ENCODE assay signal across 18 cellular contexts in genomic region chr6:14639983-14640599, GRCh38.
DNase-seq lines count a peak whose midpoint lies in the region; ATAC-seq and TF ChIP-seq lines count a peak whose summit lies in the region.
"Had no signal": no experiment of that assay in that cellular context is flagged by ENCODE, and none has a peak within 500 bp of the region (broad histone marks: within the 10 kb centered on the region; RNA-seq: fewer than 3 reads in every experiment).

No MANE protein-coding gene starts in this region.

- DNase-seq in CD14-positive monocyte (ENCODE audit: low spot score) (no peak), activated B cell treated with CpG ODN at 0.5 μM for 24 hours (no peak), naive B cell (no peak), SJCRH30 (no peak)
- DNase-seq in activated CD4-positive, alpha-beta T cell treated with anti-CD3 and anti-CD28 coated beads for 48 hours, result no peak
- DNase-seq: aorta; foreskin keratinocyte; immature natural killer cell; mesenchymal stem cell; NCI-H1048; Peyer's patch; stimulated activated CD4-positive, alpha-beta T cell treated with anti-CD3 and anti-CD28 coated beads, Interleukin-4, amount 100 ng/mL, for 24 hours; stimulated activated CD8-positive, alpha-beta memory T cell treated with anti-CD3 and anti-CD28 coated beads, Interleukin-4, amount 100 ng/mL, for 48 hours; thyroid gland had no signal

- no peaks in the 10 kb centered on the region for H3K9me3 Mint-ChIP-seq in CD14-positive monocyte
- H3K9me3 Mint-ChIP-seq in activated B cell treated with CpG ODN at 0.5 μM for 24 hours, result no peaks in the 10 kb centered on the region
- peaks cover 0 to 3% (median 0%) of the 10 kb centered on the region in 7 donors for H3K9me3 Mint-ChIP-seq in naive B cell
- H3K9me3 Mint-ChIP-seq: immature natural killer cell had no signal

- no peak overlapping the region for H3K27ac ChIP-seq in HEK293 (ENCODE audit: extremely low read depth, low read depth, low read length)
- no peak overlapping the region for H3K27ac ChIP-seq in SJCRH30
- H3K27ac ChIP-seq: foreskin keratinocyte, VCaP had no signal

- no peak overlapping the region for H3K4me3 ChIP-seq in HEK293 (ENCODE audit: low read depth, low read length)
- no peak overlapping the region for H3K4me3 ChIP-seq in SJCRH30
- H3K4me3 ChIP-seq: Peyer's patch, thyroid gland had no signal

- H3K36me3 Mint-ChIP-seq in CD14-positive monocyte (peaks cover 5 to 12% of the 10 kb centered on the region in 2 donors), activated B cell treated with CpG ODN at 0.5 μM for 24 hours (ENCODE audit: low read depth) (no peaks in the 10 kb centered on the region), naive B cell (no peaks in the 10 kb centered on the region)

- POLR2A ChIA-PET in HEK293 (lab: Yijun Ruan, JAX), result no interaction called here
- POLR2A ChIA-PET in activated B cell treated with CpG ODN at 0.5 μM for 24 hours (lab: Charles Lee), result interaction anchor here (0.6 to 2.5 kb wide), 7 partner anchors 17 to 750 kb away, joined by 3 to 11 read pairs (median 5); no protein-coding TSS in a partner anchor

- no peaks in the 10 kb centered on the region for H3K9me3 ChIP-seq in HEK293 (ENCODE audit: control insufficient read depth, insufficient read depth, low read depth, low read length)
- no peaks in the 10 kb centered on the region for H3K9me3 ChIP-seq in SJCRH30 (replicated peaks)
- H3K9me3 ChIP-seq: Peyer's patch, thyroid gland had no signal

- H3K36me3 ChIP-seq in HEK293 (ENCODE audit: control insufficient read depth in 2 of 2, insufficient read depth in 1 of 2, low read length in 2 of 2) (no peaks in the 10 kb centered on the region), SJCRH30 (no peaks in the 10 kb centered on the region)
- H3K36me3 ChIP-seq: Peyer's patch, thyroid gland had no signal

- peaks cover 16% of the 10 kb centered on the region for H3K4me1 ChIP-seq in HEK293 (ENCODE audit: control insufficient read depth, insufficient read depth, low read length)
- H3K4me1 ChIP-seq in SJCRH30, result no peaks in the 10 kb centered on the region

- intact Hi-C loops in CD14-positive monocyte (cut with micrococcal nuclease) (loop anchor here (2.0 to 10.0 kb wide), 3 partner anchors 21 to 93 kb away; no protein-coding TSS in a partner anchor), activated B cell treated with CpG ODN at 0.5 μM for 24 hours (cut with micrococcal nuclease) (loop anchor here (1.0 to 10.0 kb wide), 6 partner anchors 16 to 605 kb away; partner anchors contain the start of gene JARID2)

- H3K27me3 Mint-ChIP-seq in CD14-positive monocyte (ENCODE audit: low read depth in 3 of 3), result peaks cover 0 to 9% (median 0%) of the 10 kb centered on the region in 3 donors
- no peaks in the 10 kb centered on the region for H3K27me3 Mint-ChIP-seq in activated B cell treated with CpG ODN at 0.5 μM for 24 hours
- H3K27me3 Mint-ChIP-seq in naive B cell, result no peaks in the 10 kb centered on the region

- ATAC-seq in activated B cell treated with CpG ODN at 0.5 μM for 24 hours (ENCODE audit: low read depth) (no peak), naive B cell (ENCODE audit: low read depth in 2 of 2) (no peak), HG03442 (IDR thresholded peaks at IDR 0.05; ENCODE audit: unreplicated experiment) (no peak), HG03039 (IDR thresholded peaks at IDR 0.05; ENCODE audit: unreplicated experiment) (no peak)
- ATAC-seq: foreskin keratinocyte had no signal

- TF ChIP-seq CTCF in CD14-positive monocyte (IDR thresholded peaks at IDR 0.05) (no peak), HEK293 (tag by site-specific recombination; IDR thresholded peaks at IDR 0.05) (no peak), activated B cell treated with CpG ODN at 0.5 μM for 24 hours (IDR thresholded peaks at IDR 0.05) (no peak)

- peak overlapping the region; percentile 25 to 98 (median 96) for H3K27ac Mint-ChIP-seq in CD14-positive monocyte
- peak overlapping the region; percentile 96 for H3K27ac Mint-ChIP-seq in activated B cell treated with CpG ODN at 0.5 μM for 24 hours
- peak overlapping the region; percentile 97 to 100 (median 99) for H3K27ac Mint-ChIP-seq in naive B cell
- H3K27ac Mint-ChIP-seq: immature natural killer cell had no signal

- H3K4me1 Mint-ChIP-seq in CD14-positive monocyte (peaks cover 46% of the 10 kb centered on the region), activated B cell treated with CpG ODN at 0.5 μM for 24 hours (peaks cover 72% of the 10 kb centered on the region), naive B cell (peaks cover 69 to 84% (median 78%) of the 10 kb centered on the region in 3 donors)

- CTCF ChIA-PET in HEK293 (lab: Yijun Ruan, JAX), result interaction anchor here (0.7 to 1.7 kb wide), 3 partner anchors 428 to 984 kb away, joined by 3 to 6 read pairs (median 3); no protein-coding TSS in a partner anchor
- CTCF ChIA-PET in activated B cell treated with CpG ODN at 0.5 μM for 24 hours (lab: Charles Lee), result interaction anchor here (0.6 to 1.2 kb wide), 2 partner anchors 21 to 428 kb away, joined by 3 to 5 read pairs; no protein-coding TSS in a partner anchor

- no peaks in the 10 kb centered on the region for H3K27me3 ChIP-seq in SJCRH30
- H3K27me3 ChIP-seq: foreskin keratinocyte, Peyer's patch, thyroid gland had no signal

- no peak overlapping the region for H3K4me3 Mint-ChIP-seq in CD14-positive monocyte
- peak overlapping the region; percentile 4 for H3K4me3 Mint-ChIP-seq in activated B cell treated with CpG ODN at 0.5 μM for 24 hours
- H3K4me3 Mint-ChIP-seq in naive B cell, result peak overlapping the region; percentile 41 to 94 (median 90)
- H3K4me3 Mint-ChIP-seq: immature natural killer cell had no signal

TF ChIP-seq in HEK293, 187 proteins besides CTCF, POLR2A, EP300 and RAD21 (continues in another document):
- TF ChIP-seq YY2 (tag by site-specific recombination; IDR thresholded peaks at IDR 0.05), result no peak
- no peak for TF ChIP-seq ZNF311 (tag by site-specific recombination; IDR thresholded peaks at IDR 0.05; ENCODE audit: borderline replicate concordance)
- no peak for TF ChIP-seq ZBTB8A (tag by site-specific recombination; IDR thresholded peaks at IDR 0.05)
- TF ChIP-seq GLI2 (tag by site-specific recombination; IDR thresholded peaks at IDR 0.05; ENCODE audit: borderline replicate concordance, low read depth), result no peak
- TF ChIP-seq ZNF473 (tag by site-specific recombination; IDR thresholded peaks at IDR 0.05), result no peak
- TF ChIP-seq ZFP41 (tag by site-specific recombination; IDR thresholded peaks at IDR 0.05; ENCODE audit: borderline replicate concordance), result no peak
- no peak for TF ChIP-seq HIC1 (tag by site-specific recombination; IDR thresholded peaks at IDR 0.05)
- no peak for TF ChIP-seq ZNF670 (tag by site-specific recombination; IDR thresholded peaks at IDR 0.05; ENCODE audit: low read depth)
- no peak for TF ChIP-seq ZNF354C (tag by site-specific recombination; IDR thresholded peaks at IDR 0.05; ENCODE audit: borderline replicate concordance, low read depth)
- TF ChIP-seq ZNF174 (tag by site-specific recombination; IDR thresholded peaks at IDR 0.05), result no peak
- no peak for TF ChIP-seq ZNF529 (tag by site-specific recombination; IDR thresholded peaks at IDR 0.05; ENCODE audit: insufficient replicate concordance)
- no peak for TF ChIP-seq MEIS1 (CRISPR knock-in tag; IDR thresholded peaks at IDR 0.05; ENCODE audit: borderline replicate concordance)
- TF ChIP-seq ZNF169 (tag by site-specific recombination; IDR thresholded peaks at IDR 0.05), result no peak
- no peak for TF ChIP-seq ZBTB6 (tag by site-specific recombination; IDR thresholded peaks at IDR 0.05)
- TF ChIP-seq ZNF830 (tag by site-specific recombination; IDR thresholded peaks at IDR 0.05; ENCODE audit: low read depth), result no peak
- TF ChIP-seq ZNF18 (tag by site-specific recombination; IDR thresholded peaks at IDR 0.05), result 0 out of 2 replicates have a peak, but pooled peaks have one; percentile 24
- TF ChIP-seq ZFHX2 (tag by site-specific recombination; conservative IDR thresholded peaks at IDR 0.05), result peak; percentile 74
- TF ChIP-seq ZNF596 (tag by site-specific recombination; IDR thresholded peaks at IDR 0.05), result no peak

Comparison
In these comparisons a context has a peak if more than half of its experiments do, and no peak if none do; other contexts are left out.
1. H3K4me3 Mint-ChIP-seq: peak in activated B cell treated with CpG ODN at 0.5 μM for 24 hours (single experiment) and naive B cell (8 of 8); none in CD14-positive monocyte (0 of 2).
2. Peak in every context shown above with its lines, with median percentiles within 50 percentile points of each other: H3K27ac Mint-ChIP-seq.